Comparison of ENCODE assay signal across 1 cellular context in the genomic region with DNA sequence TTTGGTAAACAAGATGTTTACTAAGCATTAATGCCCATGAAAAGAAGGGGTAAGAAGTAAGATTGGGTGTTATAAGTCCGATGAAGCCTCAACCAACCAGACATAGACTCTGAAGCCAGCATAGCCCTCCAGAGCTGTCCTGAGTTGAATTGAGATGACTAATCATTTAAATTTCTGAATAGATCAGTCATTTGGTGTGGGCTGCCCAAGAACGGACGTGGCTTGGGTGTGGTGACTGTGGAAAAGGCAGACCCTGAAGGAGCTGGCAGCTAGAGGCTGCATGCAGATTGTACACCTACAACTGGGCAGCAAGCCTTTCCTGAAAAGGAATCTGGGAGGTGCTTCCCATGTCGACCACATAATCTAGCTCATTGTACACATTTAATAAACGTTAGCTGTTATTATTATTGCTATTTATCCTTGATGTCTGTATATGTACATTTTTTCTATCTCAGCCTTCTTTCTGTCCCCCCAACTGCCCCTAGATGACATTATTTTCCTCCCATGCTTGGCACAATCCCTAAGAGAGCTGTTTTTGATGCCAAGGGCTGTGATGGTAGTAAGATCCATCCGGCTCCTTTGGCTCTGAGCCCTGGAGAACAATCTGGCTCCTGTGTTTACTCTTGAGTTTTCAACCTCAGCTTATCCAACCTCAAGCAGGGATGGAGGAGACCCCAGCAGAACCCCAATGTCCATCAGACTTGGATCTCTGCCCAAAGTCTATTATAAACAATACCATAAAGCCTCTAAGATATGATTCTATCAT.
A peak's percentile ranks its signal among the peaks of the same experiment; 100 is the strongest.
TF ChIP-seq lines count a peak whose summit lies in the region.

No MANE protein-coding gene starts in this region.

TF ChIP-seq in endothelial cell of umbilical vein, 7 proteins besides CTCF, POLR2A, EP300 and RAD21:
- TF ChIP-seq FOS (IDR thresholded peaks at IDR 0.05; ENCODE audit: borderline replicate concordance, insufficient read depth, low read length) (peak; percentile 42), GATA2 (IDR thresholded peaks at IDR 0.05; ENCODE audit: insufficient read depth, insufficient read length, low read depth, low read length) (no peak)
